In the genomic region with DNA sequence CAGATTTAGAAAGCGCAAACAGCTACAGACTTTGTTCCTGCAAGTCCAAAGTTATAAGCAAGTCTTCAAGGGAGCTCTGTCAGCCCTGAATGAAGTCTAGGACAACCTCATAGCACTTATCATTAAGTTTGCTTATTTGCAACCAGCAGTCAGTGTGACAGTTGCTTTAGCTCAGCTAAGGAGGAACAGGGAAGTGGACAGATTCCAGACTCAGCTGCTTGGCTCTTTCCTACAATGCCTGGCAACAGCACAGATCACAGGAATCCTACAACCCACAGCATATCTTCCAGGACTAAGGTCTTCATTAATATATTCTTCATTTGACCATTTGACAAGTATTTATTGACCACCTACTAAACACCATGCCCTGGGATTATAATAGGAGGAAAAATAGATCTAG, we compare ENCODE assay signal across 29 cellular contexts. TPM values are rescaled to one million over a fixed set of nuclear protein-coding genes. Genes with fewer than 3 reads are reported as not detected.
DNase-seq lines count a peak whose midpoint lies in the region; ATAC-seq and TF ChIP-seq lines count a peak whose summit lies in the region.
"Had no signal": no experiment of that assay in that cellular context is flagged by ENCODE, and none has a peak within 500 bp of the region (broad histone marks: within the 10 kb centered on the region; RNA-seq: fewer than 3 reads in every experiment).

No MANE protein-coding gene starts in this region.

- H3K4me3 ChIP-seq in left ventricle myocardium inferior = no peak overlapping the region
- no peak overlapping the region for H3K4me3 ChIP-seq in foreskin fibroblast (ENCODE audit: low read depth in 1 of 2, low read length in 2 of 2)
- H3K4me3 ChIP-seq in osteoblast (ENCODE audit: insufficient read depth, low read length) = no peak overlapping the region
- H3K4me3 ChIP-seq: ovary, spleen, testis had no signal

- DNase-seq in Right ventricle myocardium superior (no peak), left ventricle myocardium inferior (no peak), astrocyte of the hippocampus (ENCODE audit: low read depth, low spot score) (peak; percentile 20), foreskin fibroblast (peak; percentile 18 to 54), osteoblast (ENCODE audit: insufficient read length, low spot score, missing footprints) (peak; percentile 62), T-helper 2 cell (no peak), pons (ENCODE audit: low spot score) (no peak)
- DNase-seq: 8988T; activated CD4-positive, alpha-beta T cell treated with anti-CD3 and anti-CD28 coated beads, Interleukin-2, amount 50 U/mL, for 4 hours; activated T-cell treated with anti-CD3 and anti-CD28 coated beads, Interleukin-2, amount 50 U/mL, for 48 hours; CD4-positive, CD25-positive, alpha-beta regulatory T cell; DMS79 treated with DMSO at 0.1 percent for 48 hours; endodermal cell; GF-D8; glutamatergic neuron; KBM-7; NCI-H1105; NCI-H187 treated with DMSO at 0.1 percent for 48 hours; NCI-H2171; NCI-H510A; ovary; RPMI8226; spleen; stimulated activated CD4-positive, alpha-beta T cell treated with anti-CD3 and anti-CD28 coated beads, Interleukin-2, amount 100 ng/mL, for 24 hours; stimulated activated CD8-positive, alpha-beta memory T cell treated with anti-CD3 and anti-CD28 coated beads, Interleukin-4, amount 100 ng/mL, for 48 hours; testis had no signal

- ATAC-seq in Right ventricle myocardium superior (ENCODE audit: poor library complexity) (peak; percentile 62), GM21381 (IDR thresholded peaks at IDR 0.05; ENCODE audit: unreplicated experiment) (no peak)
- ATAC-seq: activated CD4-positive, CD25-positive, alpha-beta regulatory T cell treated with anti-CD3 and anti-CD28 coated beads, Interleukin-2, amount 50 U/mL, for 24 hours; esophagus mucosa had no signal

- no peak overlapping the region for H2AFZ ChIP-seq in osteoblast (ENCODE audit: low read length)

- H3K4me1 ChIP-seq in left ventricle myocardium inferior (peaks cover 15% of the 10 kb centered on the region), osteoblast (ENCODE audit: insufficient read depth, low read length) (peaks cover 9% of the 10 kb centered on the region)
- H3K4me1 ChIP-seq: spleen, testis had no signal

- intact Hi-C loops in Right ventricle myocardium superior (cut with DNase I) (no loop called here), left ventricle myocardium inferior (cut with micrococcal nuclease) (no loop called here)

- no peak for TF ChIP-seq CTCF in left ventricle myocardium inferior (IDR thresholded peaks at IDR 0.05; ENCODE audit: borderline replicate concordance)
- TF ChIP-seq CTCF in foreskin fibroblast (IDR thresholded peaks at IDR 0.05; ENCODE audit: low read depth, low read length) = no peak
- TF ChIP-seq CTCF in osteoblast (IDR thresholded peaks at IDR 0.05; ENCODE audit: extremely low read depth, low read depth, low read length) = no peak

- H3K9me3 ChIP-seq in left ventricle myocardium inferior (replicated peaks) (no peaks in the 10 kb centered on the region), osteoblast (ENCODE audit: low read depth, low read length) (no peaks in the 10 kb centered on the region)
- H3K9me3 ChIP-seq: ovary, spleen, testis had no signal

- no peaks in the 10 kb centered on the region for H3K36me3 ChIP-seq in left ventricle myocardium inferior
- no peaks in the 10 kb centered on the region for H3K36me3 ChIP-seq in osteoblast (ENCODE audit: insufficient read depth, low read length)
- H3K36me3 ChIP-seq: ovary, spleen had no signal

- H4K20me1 ChIP-seq in osteoblast (ENCODE audit: insufficient read depth, low read length) = no peaks in the 10 kb centered on the region

- H3K27me3 ChIP-seq in left ventricle myocardium inferior (ENCODE audit: low read depth) = no peaks in the 10 kb centered on the region
- no peaks in the 10 kb centered on the region for H3K27me3 ChIP-seq in osteoblast (ENCODE audit: insufficient read depth, low read length)
- H3K27me3 ChIP-seq: ovary, spleen, testis had no signal

- no peak overlapping the region for H3K4me2 ChIP-seq in osteoblast (ENCODE audit: insufficient read depth, low read length)

- no peaks in the 10 kb centered on the region for H3K79me2 ChIP-seq in osteoblast (ENCODE audit: insufficient read depth, low read length)

- no peak overlapping the region for H3K27ac ChIP-seq in left ventricle myocardium inferior (replicated peaks)
- H3K27ac ChIP-seq in osteoblast (ENCODE audit: low read depth, low read length) = no peak overlapping the region
- H3K27ac ChIP-seq: ovary, spleen, testis had no signal

RNA-seq across cellular contexts. Expression of a gene that starts 17.5 kb away (rescaled TPM):
- total RNA-seq in Right ventricle myocardium superior (133 TPM), left ventricle myocardium inferior (144 TPM), osteoblast (110 and 128 TPM in 2 replicates)

Comparison
In these comparisons a context has a peak if more than half of its experiments do, and no peak if none do; other contexts are left out.
1. DNase-seq: peak in astrocyte of the hippocampus (single experiment), foreskin fibroblast (2 of 2) and osteoblast (single experiment); none in Right ventricle myocardium superior (single experiment), left ventricle myocardium inferior (single experiment), T-helper 2 cell (0 of 5) and pons (single experiment).